In the genomic region with DNA sequence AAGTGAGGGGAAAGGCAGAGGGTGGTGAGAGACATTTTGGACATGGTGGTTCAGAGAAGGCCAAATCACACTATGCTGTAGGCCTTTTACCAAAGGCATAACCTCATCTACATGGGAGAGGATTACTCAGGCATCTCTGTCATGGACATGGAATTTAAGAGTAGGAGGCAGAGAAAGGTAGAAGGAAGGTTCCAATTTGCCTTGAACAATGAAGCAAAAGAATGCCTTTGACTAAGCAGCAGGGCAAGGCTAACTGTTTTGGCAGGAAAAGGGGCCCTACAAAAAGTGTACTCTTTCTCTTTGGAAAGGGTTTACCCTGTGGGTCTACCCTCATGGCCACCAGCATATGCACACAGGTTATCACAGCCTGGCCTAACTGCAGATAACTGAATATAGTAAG, we compare ENCODE assay signal across 18 cellular contexts. TPM values are rescaled to one million over a fixed set of nuclear protein-coding genes. Genes with fewer than 3 reads are reported as not detected.
A peak's percentile ranks its signal among the peaks of the same experiment; 100 is the strongest.
DNase-seq lines count a peak whose midpoint lies in the region; ATAC-seq and TF ChIP-seq lines count a peak whose summit lies in the region.
"Had no signal": no experiment of that assay in that cellular context is flagged by ENCODE, and none has a peak within 500 bp of the region (broad histone marks: within the 10 kb centered on the region; RNA-seq: fewer than 3 reads in every experiment).

No MANE protein-coding gene starts in this region.

- no peak for ATAC-seq in activated CD4-positive, alpha-beta T cell treated with anti-CD3 and anti-CD28 coated beads for 36 hours
- ATAC-seq in mucosa of descending colon = no peak
- ATAC-seq: left lobe of liver had no signal

- in situ Hi-C loops in astrocyte of the spinal cord (cut with HindIII; ENCODE audit: low sequenced_read_pairs) = no loop called here

- peaks cover 22% of the 10 kb centered on the region for H3K4me1 Mint-ChIP-seq in activated CD4-positive, alpha-beta T cell treated with anti-CD3 and anti-CD28 coated beads for 36 hours

- no peaks in the 10 kb centered on the region for H3K9me3 Mint-ChIP-seq in activated CD4-positive, alpha-beta T cell treated with anti-CD3 and anti-CD28 coated beads for 36 hours (ENCODE audit: low read depth)
- H3K9me3 Mint-ChIP-seq: activated naive CD8-positive, alpha-beta T cell treated with anti-CD3 and anti-CD28 coated beads, Interleukin-2, amount 10 ng/mL, durations not matched to agents 7 days and 5 days had no signal

- no peak overlapping the region for H3K4me3 Mint-ChIP-seq in activated CD4-positive, alpha-beta T cell treated with anti-CD3 and anti-CD28 coated beads for 36 hours
- H3K4me3 Mint-ChIP-seq: activated naive CD8-positive, alpha-beta T cell treated with anti-CD3 and anti-CD28 coated beads, Interleukin-2, amount 10 ng/mL, durations not matched to agents 7 days and 5 days had no signal

- H3K36me3 Mint-ChIP-seq in activated CD4-positive, alpha-beta T cell treated with anti-CD3 and anti-CD28 coated beads for 36 hours (ENCODE audit: low read depth) = peaks cover 5% of the 10 kb centered on the region

- H3K9me3 ChIP-seq in spleen (no peaks in the 10 kb centered on the region), mucosa of descending colon (no peaks in the 10 kb centered on the region)
- H3K9me3 ChIP-seq: testis had no signal

- TF ChIP-seq CTCF in astrocyte of the spinal cord (IDR thresholded peaks at IDR 0.05; ENCODE audit: low read depth, low read length) (no peak), spleen (IDR thresholded peaks at IDR 0.05 in 8 of 11, conservative IDR thresholded peaks at IDR 0.05 in 3 of 11) (no peak), mucosa of descending colon (IDR thresholded peaks at IDR 0.05) (no peak)

- no peaks in the 10 kb centered on the region for H3K27me3 ChIP-seq in spleen (replicated peaks in 1 of 7)
- H3K27me3 ChIP-seq: testis had no signal

- peak overlapping the region; percentile 14 for H3K27ac Mint-ChIP-seq in activated CD4-positive, alpha-beta T cell treated with anti-CD3 and anti-CD28 coated beads for 36 hours
- H3K27ac Mint-ChIP-seq: activated naive CD8-positive, alpha-beta T cell treated with anti-CD3 and anti-CD28 coated beads, Interleukin-2, amount 10 ng/mL, durations not matched to agents 7 days and 5 days had no signal

- no peak overlapping the region for H3K27ac ChIP-seq in spleen
- H3K27ac ChIP-seq: 22Rv1, testis had no signal

- no peak for TF ChIP-seq POLR2A in spleen (IDR thresholded peaks at IDR 0.05)

- H3K36me3 ChIP-seq in spleen (peaks cover 0 to 30% (median 4%) of the 10 kb centered on the region in 6 donors), mucosa of descending colon (ENCODE audit: low read depth) (no peaks in the 10 kb centered on the region)

- H3K27me3 Mint-ChIP-seq in activated CD4-positive, alpha-beta T cell treated with anti-CD3 and anti-CD28 coated beads for 36 hours = no peaks in the 10 kb centered on the region
- H3K27me3 Mint-ChIP-seq: activated naive CD8-positive, alpha-beta T cell treated with anti-CD3 and anti-CD28 coated beads, Interleukin-2, amount 10 ng/mL, durations not matched to agents 7 days and 5 days had no signal

- H3K4me1 ChIP-seq in spleen (peaks cover 0 to 60% (median 17%) of the 10 kb centered on the region in 6 donors), mucosa of descending colon (ENCODE audit: low read depth) (peaks cover 2% of the 10 kb centered on the region)

- no peak overlapping the region for H3K4me3 ChIP-seq in astrocyte of the spinal cord (ENCODE audit: low read depth, low read length)
- H3K4me3 ChIP-seq in spleen = no peak overlapping the region
- H3K4me3 ChIP-seq in mucosa of descending colon = no peak overlapping the region
- H3K4me3 ChIP-seq: testis had no signal

- intact Hi-C loops in activated CD4-positive, alpha-beta T cell treated with anti-CD3 and anti-CD28 coated beads for 36 hours (cut with DNase I, micrococcal nuclease) = no loop called here
- intact Hi-C loops in spleen (cut with DNase I; ENCODE audit: low total_unique reads) = no loop called here
- intact Hi-C loops in mucosa of descending colon (cut with DNase I, micrococcal nuclease) = no loop called here

- no peak for DNase-seq in activated CD4-positive, alpha-beta T cell treated with anti-CD3 and anti-CD28 coated beads for 36 hours
- no peak for DNase-seq in activated CD4-positive, alpha-beta T cell treated with anti-CD3 and anti-CD28 coated beads for 48 hours
- DNase-seq in astrocyte of the spinal cord (ENCODE audit: low read depth, low spot score) (peak; percentile 77), iris pigment epithelial cell (ENCODE audit: low read depth) (peak; percentile 76), spleen (no peak), mucosa of descending colon (no peak), dermis blood vessel endothelial cell (no peak)
- no peak for DNase-seq in activated CD4-positive, CD25-positive, alpha-beta regulatory T cell treated with anti-CD3 and anti-CD28 coated beads, Interleukin-2, amount 50 U/mL, for 72 hours
- DNase-seq: activated naive CD8-positive, alpha-beta T cell treated with anti-CD3 and anti-CD28 coated beads, Interleukin-2, amount 10 ng/mL, durations not matched to agents 7 days and 5 days; Calu3; glutamatergic neuron; NCI-H1417 treated with DMSO at 0.1 percent for 48 hours; NCI-H524 treated with DMSO at 0.1 percent for 48 hours; small intestine; testis had no signal

- POLR2A ChIA-PET in activated CD4-positive, alpha-beta T cell treated with anti-CD3 and anti-CD28 coated beads for 36 hours (lab: Charles Lee) = no interaction called here

- CTCF ChIA-PET in activated CD4-positive, alpha-beta T cell treated with anti-CD3 and anti-CD28 coated beads for 36 hours (lab: Charles Lee) = no interaction called here

RNA-seq across cellular contexts. Expression of a gene that starts 45.6 kb away (rescaled TPM):
- total RNA-seq in activated CD4-positive, alpha-beta T cell treated with anti-CD3 and anti-CD28 coated beads for 36 hours = not detected
- total RNA-seq in spleen = 10 to 100 TPM in 1 of 7 donors, under 1 TPM in 1, not detected in 5; under 0.01 to 11.8 TPM
- polyA plus RNA-seq in spleen = not detected
- total RNA-seq in mucosa of descending colon = 1 to 10 TPM in 1 of 3 donors, not detected in 2; 9.7 TPM
- under 0.01 TPM in 1 of 2 replicates, not detected in the other for total RNA-seq in dermis blood vessel endothelial cell
- total RNA-seq: activated naive CD8-positive, alpha-beta T cell treated with anti-CD3 and anti-CD28 coated beads, Interleukin-2, amount 10 ng/mL, durations not matched to agents 7 days and 5 days; Calu3; dermis microvascular lymphatic vessel endothelial cell; left lobe of liver; testis had no signal
- polyA plus RNA-seq: small intestine had no signal

Comparison
In these comparisons a context has a peak if more than half of its experiments do, and no peak if none do; other contexts are left out.
1. DNase-seq: peak in astrocyte of the spinal cord (single experiment) and iris pigment epithelial cell (single experiment); none in activated CD4-positive, alpha-beta T cell treated with anti-CD3 and anti-CD28 coated beads for 36 hours (single experiment), activated CD4-positive, alpha-beta T cell treated with anti-CD3 and anti-CD28 coated beads for 48 hours (single experiment), spleen (single experiment), mucosa of descending colon (0 of 3), dermis blood vessel endothelial cell (single experiment) and activated CD4-positive, CD25-positive, alpha-beta regulatory T cell treated with anti-CD3 and anti-CD28 coated beads, Interleukin-2, amount 50 U/mL, for 72 hours (single experiment).